In the genomic region with DNA sequence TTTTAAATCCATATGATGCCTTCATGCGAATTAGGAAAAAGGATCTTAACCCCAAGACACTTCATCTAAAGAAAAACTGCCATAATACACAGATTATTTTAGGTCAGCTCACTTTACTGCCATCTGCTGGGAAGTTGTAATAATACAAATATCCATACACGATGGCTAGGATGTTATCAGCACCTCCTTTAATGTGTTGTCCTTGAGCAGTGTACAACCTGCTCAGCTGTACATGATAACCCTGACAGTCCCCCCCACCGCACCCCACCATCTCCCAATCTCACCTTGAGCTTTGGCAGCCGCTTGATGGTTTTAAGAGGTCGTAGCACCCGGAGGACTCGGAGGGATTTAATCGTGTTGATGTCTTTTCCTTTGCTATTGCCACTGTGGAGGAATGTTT, we compare ENCODE assay signal across 8 cellular contexts.
DNase-seq lines count a peak whose midpoint lies in the region; FAIRE-seq and TF ChIP-seq lines count a peak whose summit lies in the region.

No MANE protein-coding gene starts in this region.

- H3K27me3 Mint-ChIP-seq in mesothelial cell of epicardium (ENCODE audit: low read depth) = peaks cover 26% of the 10 kb centered on the region

- H3K36me3 Mint-ChIP-seq in mesothelial cell of epicardium = no peaks in the 10 kb centered on the region

- H3K4me3 ChIP-seq in BLaER1 (no peak overlapping the region; the same call in 1 of the 2 replicates), OCI-LY1 (ENCODE audit: low read depth, low read length, poor library complexity, severe bottlenecking) (no peak overlapping the region), MG63 (no peak overlapping the region)

- H3K27ac Mint-ChIP-seq in mesothelial cell of epicardium = no peak overlapping the region

- H2AFZ ChIP-seq in OCI-LY1 (ENCODE audit: low read length) = no peak overlapping the region

- H3K79me2 ChIP-seq in OCI-LY1 (ENCODE audit: insufficient read depth, low read length) = no peaks in the 10 kb centered on the region

- H3K36me3 ChIP-seq in BLaER1 (no peaks in the 10 kb centered on the region), OCI-LY1 (ENCODE audit: insufficient read depth, low read length) (no peaks in the 10 kb centered on the region), MG63 (no peaks in the 10 kb centered on the region)

- H3K27ac ChIP-seq in BLaER1 = peak overlapping the region; percentile 12; the same call in 1 of the 2 replicates
- no peak overlapping the region for H3K27ac ChIP-seq in OCI-LY1 (ENCODE audit: low read depth, low read length, poor library complexity, severe bottlenecking)

- no peaks in the 10 kb centered on the region for H3K9me3 Mint-ChIP-seq in mesothelial cell of epicardium

- no peaks in the 10 kb centered on the region for H3F3A ChIP-seq in OCI-LY1 (ENCODE audit: insufficient read depth, low read length)

- TF ChIP-seq CTCF in OCI-LY1 (IDR thresholded peaks at IDR 0.05; ENCODE audit: low read length) = peak; percentile 62; the same call in 1 of the 2 replicates
- peak; percentile 63 for TF ChIP-seq CTCF in mesothelial cell of epicardium (IDR thresholded peaks at IDR 0.05; ENCODE audit: unreplicated experiment)

- H3K4me1 Mint-ChIP-seq in mesothelial cell of epicardium = peaks cover 2% of the 10 kb centered on the region

- FAIRE-seq in GM19239 (lab: Jason Lieb, UNC) = peak; percentile 92

- H3K4me1 ChIP-seq in BLaER1 (peaks cover 36% of the 10 kb centered on the region), OCI-LY1 (ENCODE audit: insufficient read depth, low read length, severe bottlenecking) (no peaks in the 10 kb centered on the region)

- H3K4me2 ChIP-seq in BLaER1 (peak overlapping the region; percentile 74; the same call in 1 of the 2 replicates), OCI-LY1 (ENCODE audit: low read length) (no peak overlapping the region)

- no peaks in the 10 kb centered on the region for H3K9me2 ChIP-seq in OCI-LY1 (ENCODE audit: low read depth, low read length)

- H4K20me1 ChIP-seq in BLaER1 (no peaks in the 10 kb centered on the region), OCI-LY1 (ENCODE audit: insufficient read depth, low read length) (no peaks in the 10 kb centered on the region)

- DNase-seq in GM19239 (ENCODE audit: insufficient read length, low spot score) (no peak), dermis blood vessel endothelial cell (peak; percentile 74), mesothelial cell of epicardium (ENCODE audit: low spot score in 2 of 2, unreplicated experiment in 2 of 2) (no peak), MG63 (no peak), activated T-cell treated with anti-CD3 and anti-CD28 coated beads for 4 hours (no peak), OCI-M2 (lab: John Stamatoyannopoulos, UW; ENCODE audit: unreplicated experiment) (no peak)

- H3K27me3 ChIP-seq in BLaER1 (no peaks in the 10 kb centered on the region), OCI-LY1 (ENCODE audit: insufficient read depth, low read length) (no peaks in the 10 kb centered on the region; the same call in 1 of the 2 replicates), MG63 (peaks cover 6% of the 10 kb centered on the region; the same call in 1 of the 2 replicates)

- H3K4me3 Mint-ChIP-seq in mesothelial cell of epicardium = no peak overlapping the region

- H3K9me3 ChIP-seq in BLaER1 (no peaks in the 10 kb centered on the region), OCI-LY1 (ENCODE audit: low read length) (no peaks in the 10 kb centered on the region), MG63 (no peaks in the 10 kb centered on the region)

- H3K9ac ChIP-seq in BLaER1 (no peak overlapping the region), OCI-LY1 (ENCODE audit: low read length) (no peak overlapping the region)
